ENCODE assay signal across 8 cellular contexts in genomic region chr11:102318469-102318868, GRCh38. TPM values are rescaled to one million over a fixed set of nuclear protein-coding genes. Genes with fewer than 3 reads are reported as not detected.
DNase-seq lines count a peak whose midpoint lies in the region; ATAC-seq and FAIRE-seq lines count a peak whose summit lies in the region.

No MANE protein-coding gene starts in this region.

- peaks cover 34% of the 10 kb centered on the region for H3K36me3 Mint-ChIP-seq in activated T-cell treated with anti-CD3 and anti-CD28 coated beads, Interleukin-2, amount 50 U/mL, for 4 hours (ENCODE audit: insufficient read depth)

- ATAC-seq in activated T-cell treated with anti-CD3 and anti-CD28 coated beads, Interleukin-2, amount 50 U/mL, for 4 hours = peak; percentile 30 to 37
- ATAC-seq in HG03175 (IDR thresholded peaks at IDR 0.05; ENCODE audit: unreplicated experiment) = no peak
- no peak for ATAC-seq in HG02852 (IDR thresholded peaks at IDR 0.05; ENCODE audit: unreplicated experiment)

- no peaks in the 10 kb centered on the region for H3K27me3 ChIP-seq in mononuclear cell (ENCODE audit: insufficient read depth, low read length)

- H3K27me3 Mint-ChIP-seq in activated T-cell treated with anti-CD3 and anti-CD28 coated beads, Interleukin-2, amount 50 U/mL, for 4 hours (ENCODE audit: low read depth) = no peaks in the 10 kb centered on the region

- no peaks in the 10 kb centered on the region for H3K9me3 ChIP-seq in mononuclear cell (ENCODE audit: low read depth, low read length)

- no peak for FAIRE-seq in GM19239 (lab: Jason Lieb, UNC)

- H3K4me1 ChIP-seq in mononuclear cell (ENCODE audit: insufficient read depth, low read length) = peaks cover 68% of the 10 kb centered on the region

- peak overlapping the region; percentile 98 for H3K4me3 Mint-ChIP-seq in activated T-cell treated with anti-CD3 and anti-CD28 coated beads, Interleukin-2, amount 50 U/mL, for 4 hours

- H3K4me3 ChIP-seq in mononuclear cell (ENCODE audit: low read length) = peak overlapping the region; percentile 93

- H3K9me3 Mint-ChIP-seq in activated T-cell treated with anti-CD3 and anti-CD28 coated beads, Interleukin-2, amount 50 U/mL, for 4 hours = no peaks in the 10 kb centered on the region

- peaks cover 64% of the 10 kb centered on the region for H3K4me1 Mint-ChIP-seq in activated T-cell treated with anti-CD3 and anti-CD28 coated beads, Interleukin-2, amount 50 U/mL, for 4 hours (ENCODE audit: low read depth)

- DNase-seq in EH (ENCODE audit: low read depth) (peak; percentile 46), HK-2 (ENCODE audit: unreplicated experiment) (peak; percentile 21), COLO668 (lab: John Stamatoyannopoulos, UW; ENCODE audit: unreplicated experiment) (no peak), GM19239 (ENCODE audit: insufficient read length, low spot score) (no peak)
- peak; percentile 60 for DNase-seq in activated T-cell treated with anti-CD3 and anti-CD28 coated beads, Interleukin-2, amount 50 U/mL, for 4 hours

RNA-seq across cellular contexts. Expression of gene BIRC3, which starts 1.2 kb away (rescaled TPM):
- 100 to 1,000 TPM in 1 of 3 donors, 10 to 100 TPM in 2; 77.2 to 105 (median 92.4) TPM for total RNA-seq in activated T-cell treated with anti-CD3 and anti-CD28 coated beads, Interleukin-2, amount 50 U/mL, for 4 hours
- total RNA-seq in mononuclear cell = 228 TPM

RNA-seq across cellular contexts. Expression of gene BIRC2, which starts 28.5 kb away (rescaled TPM):
- total RNA-seq in activated T-cell treated with anti-CD3 and anti-CD28 coated beads, Interleukin-2, amount 50 U/mL, for 4 hours = 10 to 100 TPM; 25.0 to 31.9 (median 31.7) TPM
- total RNA-seq in mononuclear cell = 218 TPM

Comparison
In these comparisons a context has a peak if more than half of its experiments do, and no peak if none do; other contexts are left out.
1. DNase-seq: peak in EH (single experiment), HK-2 (single experiment) and activated T-cell treated with anti-CD3 and anti-CD28 coated beads, Interleukin-2, amount 50 U/mL, for 4 hours (single experiment); none in COLO668 (single experiment) and GM19239 (single experiment).
2. ATAC-seq: peak in activated T-cell treated with anti-CD3 and anti-CD28 coated beads, Interleukin-2, amount 50 U/mL, for 4 hours (2 of 2); none in HG03175 (single experiment) and HG02852 (single experiment).